28 cellular contexts compared by ENCODE assay signal in genomic region chr11:69154938-69155301, GRCh38. TPM values are rescaled to one million over a fixed set of nuclear protein-coding genes. Genes with fewer than 3 reads are reported as not detected.
"Had no signal": no experiment of that assay in that cellular context is flagged by ENCODE, and none has a peak within 500 bp of the region (broad histone marks: within the 10 kb centered on the region; RNA-seq: fewer than 3 reads in every experiment).

No MANE protein-coding gene starts in this region.

- H3K9me3 Mint-ChIP-seq: immature natural killer cell; stimulated activated naive CD8-positive, alpha-beta T cell treated with anti-CD3 and anti-CD28 coated beads, Interleukin-15, amount 100 ng/mL, for 72 hours had no signal

- FAIRE-seq: endothelial cell of umbilical vein had no signal

- H3K27ac ChIP-seq: colonic mucosa, foreskin keratinocyte, ovary, psoas muscle, skin epidermis, suprapubic skin, vagina had no signal

- H3K36me3 ChIP-seq: colonic mucosa, ovary, spleen, suprapubic skin, vagina had no signal

- H3K27me3 ChIP-seq: esophagus muscularis mucosa, ovary, suprapubic skin, vagina had no signal

- H3K9me3 ChIP-seq: colonic mucosa, esophagus muscularis mucosa, ovary, psoas muscle, spleen, suprapubic skin, vagina had no signal

- DNase-seq: colonic mucosa; dermis blood vessel endothelial cell; effector memory CD4-positive, alpha-beta T cell; foreskin keratinocyte; glutamatergic neuron; immature natural killer cell; islet precursor cell; kidney glomerular epithelial cell; mesenchymal stem cell; midbrain; naive thymus-derived CD4-positive, alpha-beta T cell; occipital lobe; ovary; psoas muscle; stimulated activated CD4-positive, alpha-beta T cell treated with anti-CD3 and anti-CD28 coated beads, Interleukin-4, amount 100 ng/mL, for 4 hours; stimulated activated naive CD4-positive, alpha-beta T cell; stimulated activated naive CD8-positive, alpha-beta T cell treated with anti-CD3 and anti-CD28 coated beads, Interleukin-15, amount 100 ng/mL, for 72 hours; trophoblast cell had no signal

- H3K27ac Mint-ChIP-seq: immature natural killer cell; naive thymus-derived CD4-positive, alpha-beta T cell had no signal

- H3K4me3 Mint-ChIP-seq: immature natural killer cell; naive thymus-derived CD4-positive, alpha-beta T cell; nephron had no signal

- ATAC-seq: foreskin keratinocyte; left lobe of liver; naive thymus-derived CD4-positive, alpha-beta T cell; psoas muscle; right cardiac atrium had no signal

- H3K4me3 ChIP-seq: colonic mucosa, esophagus muscularis mucosa, ovary, psoas muscle, skin epidermis, spleen, suprapubic skin, vagina had no signal

- H3K4me1 ChIP-seq: colonic mucosa, foreskin keratinocyte, psoas muscle had no signal

- H3K4me1 Mint-ChIP-seq: immature natural killer cell; naive thymus-derived CD4-positive, alpha-beta T cell had no signal

RNA-seq across cellular contexts. Expression of gene SMIM38, which starts 0.8 kb away (rescaled TPM):
- total RNA-seq: endothelial cell of umbilical vein, epithelial cell of proximal tubule, foreskin keratinocyte, left lobe of liver had no signal
- polyA plus RNA-seq: foreskin keratinocyte; immature natural killer cell; naive thymus-derived CD4-positive, alpha-beta T cell had no signal
